ENCODE assay signal across 16 cellular contexts in the genomic region with DNA sequence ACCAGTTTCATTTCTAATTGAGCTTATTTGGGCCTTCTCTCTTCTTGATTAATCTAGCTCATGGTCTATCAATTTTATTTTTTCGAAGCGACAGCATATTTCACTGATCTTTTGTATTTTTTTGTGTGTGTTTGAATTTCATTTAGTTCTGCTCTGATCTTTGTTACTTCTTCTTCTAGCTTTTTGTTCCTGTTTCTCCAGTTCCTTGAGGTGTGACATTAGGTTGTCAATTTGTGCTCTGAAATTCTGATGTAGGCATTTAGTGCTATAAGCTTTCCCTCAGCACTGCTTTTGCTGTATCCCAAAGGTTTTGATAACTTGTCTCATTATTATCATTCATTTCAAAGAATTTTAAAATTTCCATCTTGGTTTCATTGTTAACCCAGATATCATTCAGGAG.
DNase-seq lines count a peak whose midpoint lies in the region; ATAC-seq, FAIRE-seq and TF ChIP-seq lines count a peak whose summit lies in the region.
"Had no signal": no experiment of that assay in that cellular context is flagged by ENCODE, and none has a peak within 500 bp of the region (broad histone marks: within the 10 kb centered on the region; RNA-seq: fewer than 3 reads in every experiment).

No MANE protein-coding gene starts in this region.

- peaks cover 15% of the 10 kb centered on the region for H3K36me3 Mint-ChIP-seq in activated naive CD8-positive, alpha-beta T cell treated with anti-CD3 and anti-CD28 coated beads, Interleukin-2, amount 50 U/mL, for 24 hours (ENCODE audit: low read depth)
- peaks cover 10% of the 10 kb centered on the region for H3K36me3 Mint-ChIP-seq in activated naive CD8-positive, alpha-beta T cell treated with anti-CD3 and anti-CD28 coated beads for 36 hours
- peaks cover 5% of the 10 kb centered on the region; the same call in 1 of the 2 replicates for H3K36me3 Mint-ChIP-seq in WTC11
- peaks cover 45% of the 10 kb centered on the region for H3K36me3 Mint-ChIP-seq in stimulated activated memory B cell treated with anti-CD40 and anti-IgM and Interleukin-4, amounts not matched to agents 10 μg/mL and 1 μg/mL and 100 μg/mL, for 72 hours

- no peak for DNase-seq in activated naive CD8-positive, alpha-beta T cell treated with anti-CD3 and anti-CD28 coated beads, Interleukin-2, amount 50 U/mL, for 24 hours
- no peak for DNase-seq in activated naive CD8-positive, alpha-beta T cell treated with anti-CD3 and anti-CD28 coated beads for 36 hours
- DNase-seq in H54 (ENCODE audit: insufficient read length, low spot score) (no peak), WTC11 (ENCODE audit: low spot score) (no peak), GM12891 (ENCODE audit: insufficient read length, low spot score) (no peak), inferior parietal cortex (ENCODE audit: extremely low spot score) (no peak)
- DNase-seq: BE2C; CD4-positive, alpha-beta memory T cell; DMS153; DMS79 treated with DMSO at 0.1 percent for 48 hours; GDM1 had no signal

- no peak for ATAC-seq in activated naive CD8-positive, alpha-beta T cell treated with anti-CD3 and anti-CD28 coated beads, Interleukin-2, amount 50 U/mL, for 24 hours
- ATAC-seq in WTC11 = no peak
- peak; percentile 57 for ATAC-seq in stimulated activated memory B cell treated with anti-CD40 and anti-IgM and Interleukin-4, amounts not matched to agents 10 μg/mL and 1 μg/mL and 100 μg/mL, for 72 hours
- ATAC-seq: HCT116, HepG2 had no signal

- CTCF ChIA-PET in WTC11 (lab: Charles Lee) = no interaction called here

- peak; percentile 81 for FAIRE-seq in H54 (lab: Jason Lieb, UNC)
- FAIRE-seq in GM12891 (lab: Jason Lieb, UNC) = no peak
- FAIRE-seq: A204.1, HepG2, HTR-8/SVneo had no signal

- TF ChIP-seq POLR2A in H54 (IDR thresholded peaks at IDR 0.05; ENCODE audit: low read depth, low read length) (no peak), GM12891 (IDR thresholded peaks at IDR 0.05; ENCODE audit: low read depth, low read length) (no peak)

- no peaks in the 10 kb centered on the region for H3K27me3 Mint-ChIP-seq in activated naive CD8-positive, alpha-beta T cell treated with anti-CD3 and anti-CD28 coated beads, Interleukin-2, amount 50 U/mL, for 24 hours
- no peaks in the 10 kb centered on the region for H3K27me3 Mint-ChIP-seq in activated naive CD8-positive, alpha-beta T cell treated with anti-CD3 and anti-CD28 coated beads for 36 hours
- H3K27me3 Mint-ChIP-seq in WTC11 (ENCODE audit: low read depth) = no peaks in the 10 kb centered on the region
- H3K27me3 Mint-ChIP-seq in stimulated activated memory B cell treated with anti-CD40 and anti-IgM and Interleukin-4, amounts not matched to agents 10 μg/mL and 1 μg/mL and 100 μg/mL, for 72 hours = no peaks in the 10 kb centered on the region
- H3K27me3 Mint-ChIP-seq: CD4-positive, alpha-beta memory T cell had no signal

- H3K4me3 Mint-ChIP-seq in activated naive CD8-positive, alpha-beta T cell treated with anti-CD3 and anti-CD28 coated beads, Interleukin-2, amount 50 U/mL, for 24 hours = no peak overlapping the region
- no peak overlapping the region for H3K4me3 Mint-ChIP-seq in activated naive CD8-positive, alpha-beta T cell treated with anti-CD3 and anti-CD28 coated beads for 36 hours
- no peak overlapping the region for H3K4me3 Mint-ChIP-seq in WTC11
- peak overlapping the region; percentile 3 for H3K4me3 Mint-ChIP-seq in stimulated activated memory B cell treated with anti-CD40 and anti-IgM and Interleukin-4, amounts not matched to agents 10 μg/mL and 1 μg/mL and 100 μg/mL, for 72 hours
- H3K4me3 Mint-ChIP-seq: CD4-positive, alpha-beta memory T cell had no signal

- no peak for TF ChIP-seq CTCF in WTC11 (IDR thresholded peaks at IDR 0.05)

- H3K9me3 Mint-ChIP-seq in activated naive CD8-positive, alpha-beta T cell treated with anti-CD3 and anti-CD28 coated beads, Interleukin-2, amount 50 U/mL, for 24 hours = peaks cover 6% of the 10 kb centered on the region
- H3K9me3 Mint-ChIP-seq in activated naive CD8-positive, alpha-beta T cell treated with anti-CD3 and anti-CD28 coated beads for 36 hours = peaks cover 4% of the 10 kb centered on the region
- H3K9me3 Mint-ChIP-seq in WTC11 = peaks cover 4% of the 10 kb centered on the region; the same call in 1 of the 2 replicates
- H3K9me3 Mint-ChIP-seq in stimulated activated memory B cell treated with anti-CD40 and anti-IgM and Interleukin-4, amounts not matched to agents 10 μg/mL and 1 μg/mL and 100 μg/mL, for 72 hours = peaks cover 8% of the 10 kb centered on the region

- peaks cover 10% of the 10 kb centered on the region for H3K4me1 Mint-ChIP-seq in activated naive CD8-positive, alpha-beta T cell treated with anti-CD3 and anti-CD28 coated beads, Interleukin-2, amount 50 U/mL, for 24 hours
- peaks cover 4% of the 10 kb centered on the region for H3K4me1 Mint-ChIP-seq in activated naive CD8-positive, alpha-beta T cell treated with anti-CD3 and anti-CD28 coated beads for 36 hours
- H3K4me1 Mint-ChIP-seq in WTC11 = no peaks in the 10 kb centered on the region; the same call in 1 of the 2 replicates
- peaks cover 28% of the 10 kb centered on the region for H3K4me1 Mint-ChIP-seq in stimulated activated memory B cell treated with anti-CD40 and anti-IgM and Interleukin-4, amounts not matched to agents 10 μg/mL and 1 μg/mL and 100 μg/mL, for 72 hours

- H3K27ac Mint-ChIP-seq in activated naive CD8-positive, alpha-beta T cell treated with anti-CD3 and anti-CD28 coated beads, Interleukin-2, amount 50 U/mL, for 24 hours = peak overlapping the region; percentile 36
- no peak overlapping the region for H3K27ac Mint-ChIP-seq in activated naive CD8-positive, alpha-beta T cell treated with anti-CD3 and anti-CD28 coated beads for 36 hours
- H3K27ac Mint-ChIP-seq in WTC11 = 0 out of 2 replicates have a peak overlapping the region, but pooled peaks have one; percentile 1
- H3K27ac Mint-ChIP-seq in stimulated activated memory B cell treated with anti-CD40 and anti-IgM and Interleukin-4, amounts not matched to agents 10 μg/mL and 1 μg/mL and 100 μg/mL, for 72 hours = peak overlapping the region; percentile 64
- H3K27ac Mint-ChIP-seq: CD4-positive, alpha-beta memory T cell had no signal

- POLR2A ChIA-PET in WTC11 (lab: Charles Lee) = no interaction called here

TF ChIP-seq in WTC11, 78 proteins besides CTCF, POLR2A, EP300 and RAD21 (continues in another document):
- TF ChIP-seq IRF1 (CRISPR knock-in tag; IDR thresholded peaks at IDR 0.05) (no peak), ZNF423 (CRISPR knock-in tag; IDR thresholded peaks at IDR 0.05) (no peak), NFE2L1 (CRISPR knock-in tag; IDR thresholded peaks at IDR 0.05) (no peak), ZNF396 (CRISPR knock-in tag; IDR thresholded peaks at IDR 0.05; ENCODE audit: borderline replicate concordance) (no peak), FOXK1 (CRISPR knock-in tag; IDR thresholded peaks at IDR 0.05) (no peak), ATF1 (CRISPR knock-in tag; IDR thresholded peaks at IDR 0.05) (no peak)

TF ChIP-seq in GM12891, 5 proteins besides CTCF, POLR2A, EP300 and RAD21:
- TF ChIP-seq SPI1 (IDR thresholded peaks at IDR 0.05; ENCODE audit: low read depth, low read length) (no peak), POU2F2 (IDR thresholded peaks at IDR 0.05; ENCODE audit: low read depth, low read length) (no peak), PAX5 (IDR thresholded peaks at IDR 0.05; ENCODE audit: insufficient read depth, low read length, severe bottlenecking) (no peak), TAF1 (IDR thresholded peaks at IDR 0.05; ENCODE audit: low read depth, low read length) (no peak), POLR2AphosphoS5 (IDR thresholded peaks at IDR 0.05; ENCODE audit: low read depth, low read length) (no peak)
